10 cellular contexts compared by ENCODE assay signal in genomic region chr19:54478677-54479266, GRCh38. TPM values are rescaled to one million over a fixed set of nuclear protein-coding genes. Genes with fewer than 3 reads are reported as not detected.
DNase-seq lines count a peak whose midpoint lies in the region; ATAC-seq and TF ChIP-seq lines count a peak whose summit lies in the region.
"Had no signal": no experiment of that assay in that cellular context is flagged by ENCODE, and none has a peak within 500 bp of the region (broad histone marks: within the 10 kb centered on the region; RNA-seq: fewer than 3 reads in every experiment).

No MANE protein-coding gene starts in this region.

- no peak overlapping the region for H2BK12ac ChIP-seq in H9 (ENCODE audit: insufficient read length, low read depth, low read length)

- intact Hi-C loops in OCI-LY7 (cut with micrococcal nuclease; ENCODE audit: unreplicated experiment): loop anchor here (1.0 kb wide), 1 partner anchor 197 kb away; no protein-coding TSS in a partner anchor

- H3T11ph ChIP-seq in H9 (ENCODE audit: low read length): no peak overlapping the region

- H3K79me1 ChIP-seq in H9 (ENCODE audit: insufficient read depth, low read depth, low read length, poor library complexity, severe bottlenecking): no peaks in the 10 kb centered on the region

- H3K36me3 Mint-ChIP-seq in H9 (ENCODE audit: insufficient read depth in 1 of 3, low read depth in 3 of 3) (no peaks in the 10 kb centered on the region), nephron (ENCODE audit: low read depth) (no peaks in the 10 kb centered on the region)
- peaks cover 4% of the 10 kb centered on the region for H3K36me3 Mint-ChIP-seq in effector memory CD8-positive, alpha-beta T cell (ENCODE audit: insufficient read depth)

- H2BK120ac ChIP-seq in H9 (ENCODE audit: low read depth, low read length, poor library complexity, severe bottlenecking): no peak overlapping the region

- BruUV-seq in OCI-LY7 (replicated peaks; lab: Mats Ljungman, UMichigan): no TSS peak

- no peak overlapping the region for H2BK5ac ChIP-seq in H9 (ENCODE audit: insufficient read length, low read length)

- POLR2A ChIA-PET in OCI-LY7 (lab: Charles Lee): no interaction called here

- H3K27me3 ChIP-seq in H9 (ENCODE audit: insufficient read depth, low read length) (no peaks in the 10 kb centered on the region), suprapubic skin (peaks cover 4% of the 10 kb centered on the region)

- ATAC-seq in effector memory CD8-positive, alpha-beta T cell (replicated peaks): peak; percentile 42
- ATAC-seq in GM21825 (IDR thresholded peaks at IDR 0.05; ENCODE audit: unreplicated experiment) (no peak), GM21786 (IDR thresholded peaks at IDR 0.05; ENCODE audit: unreplicated experiment) (no peak)

- no peak for TF ChIP-seq POLR2A in suprapubic skin (IDR thresholded peaks at IDR 0.05)

- H2AK5ac ChIP-seq in H9 (ENCODE audit: insufficient read length, low read length): no peak overlapping the region

- H3K27ac ChIP-seq in H9 (ENCODE audit: insufficient read length, low read depth, low read length): no peak overlapping the region
- H3K27ac ChIP-seq in OCI-LY7 (ENCODE audit: low read depth, low read length, poor library complexity, severe bottlenecking): no peak overlapping the region
- no peak overlapping the region for H3K27ac ChIP-seq in suprapubic skin

- no peaks in the 10 kb centered on the region; the same call in 1 of the 2 replicates for H3K4me1 ChIP-seq in H9 (ENCODE audit: insufficient read depth, low read length)
- H3K4me1 ChIP-seq in OCI-LY7 (ENCODE audit: insufficient read depth, low read length, poor library complexity, severe bottlenecking): no peaks in the 10 kb centered on the region
- H3K4me1 ChIP-seq in suprapubic skin: peaks cover 6% of the 10 kb centered on the region

- H3K14ac ChIP-seq in H9 (ENCODE audit: insufficient read depth, low read length): no peak overlapping the region

- CTCF ChIA-PET in OCI-LY7 (lab: Charles Lee; ENCODE audit: unreplicated experiment): interaction anchor here (0.6 kb wide), 1 partner anchor 314 kb away, joined by 3 read pairs; no protein-coding TSS in a partner anchor

- no peak overlapping the region for H3K18ac ChIP-seq in H9 (ENCODE audit: insufficient read length, low read depth, low read length)

- H4K5ac ChIP-seq in H9 (ENCODE audit: insufficient read length, low read depth, low read length): no peak overlapping the region

- H3K36me3 ChIP-seq in OCI-LY7 (ENCODE audit: insufficient read depth, low read length) (no peaks in the 10 kb centered on the region), suprapubic skin (no peaks in the 10 kb centered on the region)

- WGBS in H9 (ENCODE audit: extremely low coverage, insufficient read length, low lambda C conversion rate): no CpG with 5 or more reads among the region's 10 CpGs
- 29% methylated on average over 10 of the region's 10 CpGs for WGBS in suprapubic skin

- H3K4me3 ChIP-seq in OCI-LY7 (ENCODE audit: low read depth, low read length, poor library complexity, severe bottlenecking) (no peak overlapping the region), suprapubic skin (no peak overlapping the region)

- H3K9me2 ChIP-seq in OCI-LY7 (ENCODE audit: insufficient read depth, low read length): no peaks in the 10 kb centered on the region

- no peak overlapping the region for H2BK15ac ChIP-seq in H9 (ENCODE audit: low read depth, low read length)

- H3K56ac ChIP-seq in H9 (ENCODE audit: insufficient read length, low read depth, low read length): no peak overlapping the region

- no peaks in the 10 kb centered on the region for H3K79me2 ChIP-seq in H9 (ENCODE audit: insufficient read depth, low read length)
- H3K79me2 ChIP-seq in OCI-LY7 (ENCODE audit: insufficient read depth, low read depth, low read length): no peaks in the 10 kb centered on the region

- H4K91ac ChIP-seq in H9 (ENCODE audit: insufficient read length, low read depth, low read length): no peak overlapping the region

- no peak overlapping the region for H2AFZ ChIP-seq in H9 (ENCODE audit: low read length)
- no peak overlapping the region for H2AFZ ChIP-seq in OCI-LY7 (ENCODE audit: low read length)

- TF ChIP-seq CTCF in H9 (conservative IDR thresholded peaks at IDR 0.05) (peak; percentile 79), OCI-LY7 (conservative IDR thresholded peaks at IDR 0.05; ENCODE audit: low read length) (peak; percentile 81), nephron (IDR thresholded peaks at IDR 0.05; ENCODE audit: unreplicated experiment in 3 of 3) (peak; percentile 62 to 73 (median 70)), suprapubic skin (IDR thresholded peaks at IDR 0.05) (peak in 1 of 2 donors; percentile 49)

- H3K4ac ChIP-seq in H9 (ENCODE audit: low read depth, low read length): no peak overlapping the region

- no peak overlapping the region for H2BK20ac ChIP-seq in H9 (ENCODE audit: low read depth, low read length, poor library complexity, severe bottlenecking)

- H3K23me2 ChIP-seq in H9 (ENCODE audit: insufficient read length, low read depth, low read length, poor library complexity, severe bottlenecking): no peaks in the 10 kb centered on the region

- H3K4me3 Mint-ChIP-seq in H9 (no peak overlapping the region), nephron (no peak overlapping the region)
- H3K4me3 Mint-ChIP-seq in effector memory CD8-positive, alpha-beta T cell: no peak overlapping the region

- peaks cover 5 to 8% of the 10 kb centered on the region in 2 experiments for H3K4me1 Mint-ChIP-seq in H9
- peaks cover 13 to 26% of the 10 kb centered on the region in 2 donors for H3K4me1 Mint-ChIP-seq in effector memory CD8-positive, alpha-beta T cell (ENCODE audit: low read depth in 2 of 2)
- H3K4me1 Mint-ChIP-seq in nephron: peaks cover 17% of the 10 kb centered on the region

- no peak for TF ChIP-seq EP300 in suprapubic skin (IDR thresholded peaks at IDR 0.05)

- H4K8ac ChIP-seq in H9 (replicated peaks; ENCODE audit: insufficient read length, low read depth, low read length): no peak overlapping the region

- no peak overlapping the region for H3K23ac ChIP-seq in H9 (ENCODE audit: insufficient read length, low read depth, low read length)

- H3K9ac ChIP-seq in H9 (ENCODE audit: extremely low read depth, insufficient read length, low read length): no peak overlapping the region

- peak; percentile 58 for DNase-seq in D341Med (ENCODE audit: low spot score)
- DNase-seq in H9: peak; percentile 80
- peak; percentile 70 for DNase-seq in OCI-LY7 (ENCODE audit: low spot score)
- no peak for DNase-seq in effector memory CD8-positive, alpha-beta T cell
- DNase-seq in suprapubic skin (ENCODE audit: low spot score in 2 of 2): no peak

- H3K27ac Mint-ChIP-seq in H9: no peak overlapping the region
- no peak overlapping the region for H3K27ac Mint-ChIP-seq in effector memory CD8-positive, alpha-beta T cell
- peak overlapping the region in 2 of 3 experiments; percentile 50 to 53 for H3K27ac Mint-ChIP-seq in nephron

- H3K4me2 ChIP-seq in H9 (ENCODE audit: insufficient read depth, insufficient read length, low read length): no peak overlapping the region
- no peak overlapping the region for H3K4me2 ChIP-seq in OCI-LY7 (ENCODE audit: low read length)

- H4K20me1 ChIP-seq in H9 (ENCODE audit: control insufficient read depth, insufficient read depth, insufficient read length) (no peaks in the 10 kb centered on the region), OCI-LY7 (ENCODE audit: insufficient read depth, low read length) (no peaks in the 10 kb centered on the region)

- H3K9me3 ChIP-seq in H9 (ENCODE audit: control insufficient read depth, low read depth, low read length): no peaks in the 10 kb centered on the region
- no peaks in the 10 kb centered on the region for H3K9me3 ChIP-seq in OCI-LY7 (ENCODE audit: low read length)
- H3K9me3 ChIP-seq in suprapubic skin: no peaks in the 10 kb centered on the region

- H3K9me3 Mint-ChIP-seq in H9: peaks cover 0 to 14% of the 10 kb centered on the region in 2 experiments; a peak in 3 of 5 replicates
- H3K9me3 Mint-ChIP-seq in effector memory CD8-positive, alpha-beta T cell: no peaks in the 10 kb centered on the region
- H3K9me3 Mint-ChIP-seq in nephron: no peaks in the 10 kb centered on the region

- peaks cover 22% of the 10 kb centered on the region for H3K27me3 Mint-ChIP-seq in H9 (ENCODE audit: low read depth)
- peaks cover 8 to 43% of the 10 kb centered on the region in 2 donors for H3K27me3 Mint-ChIP-seq in effector memory CD8-positive, alpha-beta T cell
- peaks cover 21% of the 10 kb centered on the region for H3K27me3 Mint-ChIP-seq in nephron (ENCODE audit: low read depth)

RNA-seq across cellular contexts. Expression of gene CDC42EP5, which starts 5.7 kb away (rescaled TPM):
- total RNA-seq in H9 (2021) (1.6 and 2.9 TPM in 2 replicates), OCI-LY7 (2022) (not detected in 2 replicates), suprapubic skin (1 to 10 TPM; 4.2 to 9.4 (median 5.5) TPM)
- total RNA-seq in OCI-LY7 (2014; rRNA removed; shearing (Covaris generic)): not detected in 2 replicates
- total RNA-seq: T-helper 2 cell treated with Interferon-gamma antibody and Interleukin-4, amounts not matched to agents 100 ng/mL and 5 ng/mL, for 36 hours had no signal

RNA-seq across cellular contexts. Expression of gene LENG9, which starts 15.2 kb away (rescaled TPM):
- total RNA-seq in H9 (2021) (3.7 and 3.8 TPM in 2 replicates), OCI-LY7 (2022) (1.8 and 3.6 TPM in 2 replicates), suprapubic skin (1 to 10 TPM; 3.1 to 7.9 (median 4.1) TPM)
- total RNA-seq in OCI-LY7 (2014; rRNA removed; shearing (Covaris generic)): 4.1 and 6.0 TPM in 2 replicates

RNA-seq across cellular contexts. Expression of gene LAIR2, which starts 23.9 kb away (rescaled TPM):
- total RNA-seq in H9 (2021) (not detected in 2 replicates), OCI-LY7 (2022) (not detected in 2 replicates), suprapubic skin (not detected)
- not detected in 2 replicates for total RNA-seq in OCI-LY7 (2014; rRNA removed; shearing (Covaris generic))
- total RNA-seq: pulmonary artery endothelial cell had no signal

RNA-seq across cellular contexts. Expression of gene LENG8, which starts 29.8 kb away (rescaled TPM):
- total RNA-seq in H9 (2021) (133 and 148 TPM in 2 replicates), OCI-LY7 (2022) (137 and 170 TPM in 2 replicates), suprapubic skin (100 to 1,000 TPM in 2 of 4 donors, 10 to 100 TPM in 2; 80.4 to 410 (median 124) TPM)
- total RNA-seq in OCI-LY7 (2014; rRNA removed; shearing (Covaris generic)): 55.7 and 63.2 TPM in 2 replicates

Comparison
In these comparisons a context has a peak if more than half of its experiments do, and no peak if none do; other contexts are left out.
1. DNase-seq: peak in D341Med (single experiment), H9 (single experiment) and OCI-LY7 (single experiment); none in effector memory CD8-positive, alpha-beta T cell (0 of 3) and suprapubic skin (0 of 2).
2. H3K27ac Mint-ChIP-seq: peak in nephron (2 of 3); none in H9 (0 of 3) and effector memory CD8-positive, alpha-beta T cell (0 of 2).